In the genomic region with DNA sequence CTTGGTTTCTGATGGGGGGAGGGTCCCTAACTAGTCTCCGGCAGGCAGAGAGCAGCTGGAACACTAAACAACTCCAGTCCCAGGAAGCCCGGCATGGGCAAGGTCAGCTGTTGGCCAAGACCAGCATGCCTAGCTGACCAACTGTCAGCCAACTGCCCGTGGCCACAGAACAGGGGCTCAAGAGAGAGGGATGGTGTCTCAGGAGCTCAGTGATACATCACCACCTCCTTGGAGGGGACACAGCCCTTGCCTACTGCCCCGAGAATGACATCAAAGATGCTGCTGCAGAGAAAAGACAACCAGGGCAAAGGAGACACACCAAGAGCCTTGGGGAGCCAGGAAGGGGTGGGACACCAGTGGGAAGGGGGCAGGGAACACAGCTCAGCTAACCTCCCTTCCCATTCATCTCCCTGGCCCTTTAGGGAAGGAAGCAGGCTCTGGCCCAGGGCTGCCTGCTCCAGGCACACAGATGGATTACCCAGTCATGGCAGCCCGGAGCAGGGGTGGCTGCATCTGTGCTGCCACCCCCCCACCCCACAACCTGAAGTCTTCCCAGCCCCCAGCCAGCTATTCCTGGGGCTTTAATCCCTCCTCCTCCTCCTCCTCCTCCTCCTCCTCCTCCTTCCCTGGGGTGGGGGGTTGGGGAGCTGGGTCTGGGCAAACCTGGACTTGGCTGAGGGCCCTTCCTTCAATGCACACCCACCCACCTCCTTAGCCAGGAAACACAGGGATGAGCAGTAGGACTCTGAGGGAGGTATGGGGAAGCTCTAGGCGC, we compare ENCODE assay signal across 9 cellular contexts. TPM values are rescaled to one million over a fixed set of nuclear protein-coding genes. Genes with fewer than 3 reads are reported as not detected.
A peak's percentile ranks its signal among the peaks of the same experiment; 100 is the strongest.
DNase-seq lines count a peak whose midpoint lies in the region; ATAC-seq and TF ChIP-seq lines count a peak whose summit lies in the region.
"Had no signal": no experiment of that assay in that cellular context is flagged by ENCODE, and none has a peak within 500 bp of the region (broad histone marks: within the 10 kb centered on the region; RNA-seq: fewer than 3 reads in every experiment).

No MANE protein-coding gene starts in this region.

- DNase-seq in AG09309 (ENCODE audit: low read depth) (no peak), endothelial cell (ENCODE audit: low spot score) (no peak), natural killer cell (no peak), middle frontal gyrus (ENCODE audit: extremely low spot score, low spot score) (no peak), NOMO-1 (lab: John Stamatoyannopoulos, UW; ENCODE audit: unreplicated experiment in 2 of 2) (no peak), GM03348 (ENCODE audit: low spot score) (no peak)
- DNase-seq in stimulated activated naive CD8-positive, alpha-beta T cell treated with anti-CD3 and anti-CD28 coated beads, Interleukin-15, Interleukin-2, amounts not matched to agents 100 U/mL and 50 U/mL, for 24 hours: no peak
- DNase-seq: activated CD4-positive, alpha-beta T cell treated with anti-CD3 and anti-CD28 coated beads, Interleukin-2, amount 50 U/mL, for 4 hours had no signal

- H3K9me3 Mint-ChIP-seq in endothelial cell (ENCODE audit: unreplicated experiment) (no peaks in the 10 kb centered on the region), natural killer cell (no peaks in the 10 kb centered on the region)

- H3K36me3 ChIP-seq in HUES64 (ENCODE audit: insufficient read depth, low read length): no peaks in the 10 kb centered on the region

- TF ChIP-seq CTCF in AG09309 (IDR thresholded peaks at IDR 0.05; ENCODE audit: control insufficient read depth, insufficient read depth, low read depth, low read length, missing control alignments) (no peak), endothelial cell (IDR thresholded peaks at IDR 0.05; ENCODE audit: unreplicated experiment) (no peak), natural killer cell (IDR thresholded peaks at IDR 0.05) (no peak)

- H3K4me1 ChIP-seq in HUES64 (ENCODE audit: insufficient read depth, low read length): peaks cover 7% of the 10 kb centered on the region; the same call in 1 of the 2 replicates

- WGBS in HUES64: 55% methylated on average over 6 of the region's 6 CpGs

- intact Hi-C loops in natural killer cell (cut with micrococcal nuclease): loop anchor here (5.0 kb wide), 1 partner anchor 38 kb away; no protein-coding TSS in a partner anchor

- H3K27me3 ChIP-seq in HUES64 (ENCODE audit: insufficient read depth, low read length): peaks cover 19% of the 10 kb centered on the region

- peak overlapping the region; percentile 87 for H3K4me3 Mint-ChIP-seq in endothelial cell (ENCODE audit: unreplicated experiment)
- H3K4me3 Mint-ChIP-seq in natural killer cell: peak overlapping the region; percentile 67

- H3K4me3 ChIP-seq in AG09309 (ENCODE audit: control insufficient read depth, low read depth, low read length) (peak overlapping the region; percentile 63), HUES64 (ENCODE audit: low read length) (peak overlapping the region; percentile 84)

- peaks cover 20% of the 10 kb centered on the region for H3K27me3 Mint-ChIP-seq in endothelial cell (ENCODE audit: unreplicated experiment)
- peaks cover 7 to 12% of the 10 kb centered on the region in 2 donors for H3K27me3 Mint-ChIP-seq in natural killer cell (ENCODE audit: low read depth in 2 of 2)

- H3K9me3 ChIP-seq in HUES64 (ENCODE audit: insufficient read depth, low read depth, low read length): no peaks in the 10 kb centered on the region

- H3K4me1 Mint-ChIP-seq in endothelial cell (ENCODE audit: unreplicated experiment) (peaks cover 49% of the 10 kb centered on the region), natural killer cell (peaks cover 6 to 19% of the 10 kb centered on the region in 2 donors)

- H3K9ac ChIP-seq in HUES64 (ENCODE audit: low read depth, low read length): peak overlapping the region; percentile 66

- no peak for ATAC-seq in natural killer cell
- no peak for ATAC-seq in stimulated activated naive CD8-positive, alpha-beta T cell treated with anti-CD3 and anti-CD28 coated beads, Interleukin-15, Interleukin-2, amounts not matched to agents 100 U/mL and 50 U/mL, for 24 hours

- peak overlapping the region; percentile 56; the same call in 1 of the 2 replicates for H3K27ac ChIP-seq in HUES64 (ENCODE audit: low read depth, low read length)

- peak overlapping the region; percentile 23 for H3K27ac Mint-ChIP-seq in endothelial cell (ENCODE audit: unreplicated experiment)
- H3K27ac Mint-ChIP-seq in natural killer cell: no peak overlapping the region

- H3K36me3 Mint-ChIP-seq in endothelial cell (ENCODE audit: low read depth, unreplicated experiment): peaks cover 3% of the 10 kb centered on the region
- no peaks in the 10 kb centered on the region for H3K36me3 Mint-ChIP-seq in natural killer cell

RNA-seq across cellular contexts. Expression of gene BIN1, which starts 1.9 kb away (rescaled TPM):
- 41.0 TPM for polyA plus RNA-seq in HUES64 (2013, experiment 1 of 2)
- polyA plus RNA-seq in HUES64 (2013, experiment 2 of 2): 45.4 TPM
- total RNA-seq in endothelial cell (ENCODE audit: unreplicated experiment) (182 TPM), natural killer cell (100 to 1,000 TPM in 2 of 3 donors, 10 to 100 TPM in 1; 73.5 to 131 (median 107) TPM)
